ENCODE assay signal across 23 cellular contexts in the genomic region with DNA sequence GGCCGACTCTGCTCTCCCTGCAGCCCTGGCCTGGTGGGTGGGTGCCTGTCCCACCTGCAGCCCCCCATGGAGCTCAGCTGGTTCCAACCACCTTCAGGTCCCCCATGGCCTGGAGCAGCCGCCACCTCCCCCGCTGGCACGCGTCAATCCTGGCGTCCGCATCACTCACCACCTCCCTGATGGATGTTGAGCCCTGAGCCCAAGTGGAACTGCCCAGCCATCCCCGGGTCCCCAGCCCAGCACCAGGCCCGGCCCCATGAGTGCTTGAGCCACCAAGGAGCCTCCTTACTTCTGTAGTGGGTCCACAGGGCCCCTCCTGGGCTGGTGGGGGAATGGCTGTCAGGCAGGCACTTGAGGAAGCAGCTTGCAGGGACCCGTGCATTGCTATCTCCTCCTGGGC. TPM values are rescaled to one million over a fixed set of nuclear protein-coding genes. Genes with fewer than 3 reads are reported as not detected.
DNase-seq lines count a peak whose midpoint lies in the region; ATAC-seq and TF ChIP-seq lines count a peak whose summit lies in the region.
"Had no signal": no experiment of that assay in that cellular context is flagged by ENCODE, and none has a peak within 500 bp of the region (broad histone marks: within the 10 kb centered on the region; RNA-seq: fewer than 3 reads in every experiment).

No MANE protein-coding gene starts in this region.

- peaks cover 0 to 25% of the 10 kb centered on the region in 2 experiments for H3K36me3 ChIP-seq in mesenchymal stem cell (ENCODE audit: control insufficient read depth in 1 of 2, insufficient read depth in 2 of 2, low read depth in 1 of 2, low read length in 2 of 2)

- H2BK15ac ChIP-seq in mesenchymal stem cell (ENCODE audit: low read depth, poor library complexity, severe bottlenecking): no peak overlapping the region

- H2BK120ac ChIP-seq in mesenchymal stem cell (ENCODE audit: low read depth, low read length): no peak overlapping the region

- H2AK5ac ChIP-seq in mesenchymal stem cell (ENCODE audit: low read length, severe bottlenecking): no peak overlapping the region

- intact Hi-C loops in Right ventricle myocardium inferior (cut with DNase I): no loop called here
- intact Hi-C loops in left ventricle myocardium superior (cut with micrococcal nuclease): no loop called here

- H3K9ac ChIP-seq in mesenchymal stem cell (ENCODE audit: low read length): peak overlapping the region; percentile 26

- peaks cover 28% of the 10 kb centered on the region for H3K4me1 ChIP-seq in mesenchymal stem cell (ENCODE audit: control insufficient read depth, insufficient read depth, low read depth, low read length)

- no peaks in the 10 kb centered on the region for H3K9me3 ChIP-seq in mesenchymal stem cell (ENCODE audit: control insufficient read depth, low read length)

- peak; percentile 61 for DNase-seq in Right ventricle myocardium inferior (ENCODE audit: missing footprints)
- DNase-seq in left ventricle myocardium superior: no peak
- DNase-seq in mesenchymal stem cell: no peak
- peak; percentile 39 for DNase-seq in ureter (ENCODE audit: low spot score)
- no peak for DNase-seq in HEK293T (ENCODE audit: extremely low spot score)
- DNase-seq in cerebellum (ENCODE audit: low spot score): no peak
- DNase-seq: 8988T; ACHN; CD4-positive, CD25-positive, alpha-beta regulatory T cell; DMS153; DND-41; GOT3; NCI-H1694; NCI-H2029 treated with DMSO at 0.1 percent for 48 hours; NCI-H446 treated with DMSO at 0.1 percent for 48 hours; NCI-H526; RPMI8226; SIG-M5 had no signal

- peaks cover 24% of the 10 kb centered on the region for H3K79me1 ChIP-seq in mesenchymal stem cell (replicated peaks; ENCODE audit: low read length, poor library complexity, severe bottlenecking)

- H3K4me2 ChIP-seq in mesenchymal stem cell (ENCODE audit: low read length, poor library complexity, severe bottlenecking): no peak overlapping the region

- H3K4ac ChIP-seq in mesenchymal stem cell (ENCODE audit: low read depth in 1 of 2, low read length in 2 of 2): no peak overlapping the region

- no peak overlapping the region for H3K4me3 ChIP-seq in mesenchymal stem cell (ENCODE audit: insufficient read depth in 1 of 2, low read depth in 1 of 2, low read length in 2 of 2)
- H3K4me3 ChIP-seq: K562, SK-N-MC had no signal

- H3K14ac ChIP-seq in mesenchymal stem cell (ENCODE audit: low read length in 2 of 2): no peak overlapping the region

- WGBS in mesenchymal stem cell: 96% methylated on average over 10 of the region's 10 CpGs

- no peak overlapping the region for H3K18ac ChIP-seq in mesenchymal stem cell (ENCODE audit: low read depth in 1 of 2, low read length in 2 of 2)

- CTCF ChIA-PET in HEK293T (lab: Yijun Ruan, JAX): interaction anchor here (1.3 to 1.5 kb wide), 2 partner anchors 10 to 13 kb away, joined by 3 to 4 read pairs; no protein-coding TSS in a partner anchor

- no peak overlapping the region for H4K91ac ChIP-seq in mesenchymal stem cell (ENCODE audit: low read length)

- no peak overlapping the region for H3K23ac ChIP-seq in mesenchymal stem cell (ENCODE audit: low read length in 2 of 2)

- POLR2A ChIA-PET in HEK293T (lab: Yijun Ruan, JAX): no interaction called here

- H2BK12ac ChIP-seq in mesenchymal stem cell (ENCODE audit: low read length in 2 of 2): peak overlapping the region in 1 of 2 experiments; percentile 15

- H2BK5ac ChIP-seq in mesenchymal stem cell (ENCODE audit: low read depth, low read length, poor library complexity, severe bottlenecking): no peak overlapping the region

- H2AFZ ChIP-seq in mesenchymal stem cell (ENCODE audit: low read depth, low read length): no peak overlapping the region

- no peak for TF ChIP-seq CTCF in VCaP (conservative IDR thresholded peaks at IDR 0.05)

- no peak overlapping the region for H4K8ac ChIP-seq in mesenchymal stem cell (ENCODE audit: low read length)

- ATAC-seq in Right ventricle myocardium inferior: no peak
- ATAC-seq in left ventricle myocardium superior: no peak
- no peak for ATAC-seq in GM21528 (IDR thresholded peaks at IDR 0.05; ENCODE audit: low FRiP score, unreplicated experiment)
- ATAC-seq: HCT116, K562 had no signal

- H3K27me3 ChIP-seq in mesenchymal stem cell (ENCODE audit: control insufficient read depth in 1 of 2, insufficient read depth in 1 of 2, low read length in 2 of 2): no peaks in the 10 kb centered on the region

- H3K27ac ChIP-seq in VCaP (peak overlapping the region; percentile 10; the same call in 1 of the 2 replicates), mesenchymal stem cell (ENCODE audit: low read length, poor library complexity, severe bottlenecking) (no peak overlapping the region)
- H3K27ac ChIP-seq: SK-N-MC had no signal

TF ChIP-seq in HEK293T, 16 proteins besides CTCF, POLR2A, EP300 and RAD21:
- TF ChIP-seq FOXM1 (IDR thresholded peaks at IDR 0.05; ENCODE audit: borderline replicate concordance) (no peak), L3MBTL2 (conservative IDR thresholded peaks at IDR 0.05) (no peak)
- TF ChIP-seq, protein P1, sequence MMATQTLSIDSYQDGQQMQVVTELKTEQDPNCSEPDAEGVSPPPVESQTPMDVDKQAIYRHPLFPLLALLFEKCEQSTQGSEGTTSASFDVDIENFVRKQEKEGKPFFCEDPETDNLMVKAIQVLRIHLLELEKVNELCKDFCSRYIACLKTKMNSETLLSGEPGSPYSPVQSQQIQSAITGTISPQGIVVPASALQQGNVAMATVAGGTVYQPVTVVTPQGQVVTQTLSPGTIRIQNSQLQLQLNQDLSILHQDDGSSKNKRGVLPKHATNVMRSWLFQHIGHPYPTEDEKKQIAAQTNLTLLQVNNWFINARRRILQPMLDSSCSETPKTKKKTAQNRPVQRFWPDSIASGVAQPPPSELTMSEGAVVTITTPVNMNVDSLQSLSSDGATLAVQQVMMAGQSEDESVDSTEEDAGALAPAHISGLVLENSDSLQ (IDR thresholded peaks at IDR 0.05): no peak

RNA-seq across cellular contexts. Expression of a gene that starts 14.6 kb away (rescaled TPM):
- total RNA-seq in Right ventricle myocardium inferior: 57.4 TPM
- total RNA-seq in left ventricle myocardium superior: 69.7 TPM
- 55.8 TPM for polyA plus RNA-seq in mesenchymal stem cell (2013, experiment 1 of 2)
- polyA plus RNA-seq in mesenchymal stem cell (2013, experiment 2 of 2): 53.0 TPM
- 178 TPM for total RNA-seq in ureter
- 69.8 TPM for total RNA-seq in cerebellum

RNA-seq across cellular contexts. Expression of a gene that starts 17.6 kb away (rescaled TPM):
- total RNA-seq in Right ventricle myocardium inferior (35.5 TPM), left ventricle myocardium superior (38.7 TPM), ureter (24.9 TPM), cerebellum (7.6 TPM)
- polyA plus RNA-seq in mesenchymal stem cell (2013, experiment 1 of 2): 56.8 TPM
- 53.5 TPM for polyA plus RNA-seq in mesenchymal stem cell (2013, experiment 2 of 2)

RNA-seq across cellular contexts. Expression of a gene that starts 20.3 kb away (rescaled TPM):
- total RNA-seq in Right ventricle myocardium inferior (79.2 TPM), left ventricle myocardium superior (79.4 TPM), ureter (91.7 TPM), cerebellum (26.5 TPM)
- 72.5 TPM for polyA plus RNA-seq in mesenchymal stem cell (2013, experiment 1 of 2)
- 69.4 TPM for polyA plus RNA-seq in mesenchymal stem cell (2013, experiment 2 of 2)

RNA-seq across cellular contexts. Expression of a gene that starts 41.5 kb away (rescaled TPM):
- total RNA-seq in Right ventricle myocardium inferior (61.2 TPM), left ventricle myocardium superior (64.1 TPM), ureter (74.2 TPM), cerebellum (15.8 TPM)
- 140 TPM for polyA plus RNA-seq in mesenchymal stem cell (2013, experiment 1 of 2)
- 133 TPM for polyA plus RNA-seq in mesenchymal stem cell (2013, experiment 2 of 2)

RNA-seq across cellular contexts. Expression of a gene that starts 43.2 kb away (rescaled TPM):
- total RNA-seq in Right ventricle myocardium inferior (6.7 TPM), left ventricle myocardium superior (8.1 TPM), ureter (5.5 TPM), cerebellum (21.6 TPM)
- 20.3 TPM for polyA plus RNA-seq in mesenchymal stem cell (2013, experiment 1 of 2)
- polyA plus RNA-seq in mesenchymal stem cell (2013, experiment 2 of 2): 21.3 TPM

Comparison
In these comparisons a context has a peak if more than half of its experiments do, and no peak if none do; other contexts are left out.
1. DNase-seq: peak in Right ventricle myocardium inferior (single experiment) and ureter (single experiment); none in left ventricle myocardium superior (single experiment), mesenchymal stem cell (single experiment), HEK293T (single experiment) and cerebellum (single experiment).